ENCODE assay signal across 8 cellular contexts in the genomic region with DNA sequence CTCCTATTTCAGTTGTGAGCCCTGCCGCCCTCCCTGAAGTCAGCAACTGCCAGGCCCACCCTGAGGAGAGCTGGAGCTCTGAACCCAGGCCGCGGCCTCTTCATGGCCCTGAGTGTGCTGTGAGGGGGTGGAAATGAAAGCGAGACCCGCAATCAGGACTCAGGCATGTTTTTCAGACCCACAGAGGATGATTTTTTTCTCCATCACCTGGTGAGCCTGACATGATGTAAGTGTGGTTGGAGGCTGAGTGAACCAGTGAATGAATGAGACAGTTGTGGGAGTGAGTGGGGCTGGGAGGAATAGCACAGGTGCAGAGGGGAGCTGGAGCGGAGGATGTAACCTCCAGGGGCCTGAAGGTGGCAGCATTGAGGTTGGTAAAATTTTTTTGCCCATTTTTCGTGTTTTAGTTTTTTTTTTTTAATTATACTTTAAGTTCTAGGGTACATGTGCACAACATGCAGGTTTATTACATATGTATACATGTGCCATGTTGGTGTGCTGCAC. TPM values are rescaled to one million over a fixed set of nuclear protein-coding genes. Genes with fewer than 3 reads are reported as not detected.
DNase-seq lines count a peak whose midpoint lies in the region; ATAC-seq and TF ChIP-seq lines count a peak whose summit lies in the region.

No MANE protein-coding gene starts in this region.

- H3K27ac ChIP-seq in body of pancreas = no peak overlapping the region

- H3K9me3 ChIP-seq in body of pancreas = no peaks in the 10 kb centered on the region

- peaks cover 9% of the 10 kb centered on the region for H3K4me1 Mint-ChIP-seq in neural crest cell

- no peaks in the 10 kb centered on the region for H3K9me3 Mint-ChIP-seq in neural crest cell

- 65 to 77% methylated on average over 6 to 7 of the region's 7 CpGs for WGBS in body of pancreas, 2 donors

- no peak for TF ChIP-seq POLR2A in body of pancreas (IDR thresholded peaks at IDR 0.05)

- TF ChIP-seq CTCF in GM12872 (IDR thresholded peaks at IDR 0.05; ENCODE audit: insufficient read depth, low read depth, low read length) (peak; percentile 54; the same call in 2 of the 3 replicates), body of pancreas (IDR thresholded peaks at IDR 0.05) (peak in 6 of 7 experiments; percentile 19 to 49 (median 29)), neural crest cell (conservative IDR thresholded peaks at IDR 0.05) (peak; percentile 66)

- H3K36me3 ChIP-seq in body of pancreas (replicated peaks in 1 of 2; ENCODE audit: insufficient read depth in 1 of 2, low read depth in 2 of 2) = no peaks in the 10 kb centered on the region

- no peak overlapping the region for H3K4me3 ChIP-seq in body of pancreas

- intact Hi-C loops in body of pancreas (cut with DNase I) = no loop called here

- no peak for ATAC-seq in body of pancreas
- ATAC-seq in HG02610 (IDR thresholded peaks at IDR 0.05; ENCODE audit: unreplicated experiment) = no peak

- H3K27me3 Mint-ChIP-seq in neural crest cell (ENCODE audit: low read depth) = peaks cover 51% of the 10 kb centered on the region

- peak overlapping the region; percentile 59 for H3K4me3 Mint-ChIP-seq in neural crest cell

- H3K27me3 ChIP-seq in body of pancreas = peaks cover 0 to under 1% of the 10 kb centered on the region in 2 donors

- peaks cover 2% of the 10 kb centered on the region for H3K36me3 Mint-ChIP-seq in neural crest cell (ENCODE audit: low read depth)

- no peak overlapping the region for H3K27ac Mint-ChIP-seq in neural crest cell (ENCODE audit: unreplicated experiment)

- peak; percentile 28 for DNase-seq in A172 (ENCODE audit: low spot score)
- DNase-seq in NCI-H748 treated with DMSO at 0.1 percent for 48 hours (lab: John Stamatoyannopoulos, UW) = peak; percentile 14
- no peak for DNase-seq in body of pancreas
- no peak for DNase-seq in neural crest cell (ENCODE audit: low read depth, low spot score)
- DNase-seq in COR-L47 (lab: John Stamatoyannopoulos, UW) = no peak
- no peak for DNase-seq in COLO829 (ENCODE audit: low spot score)

- peaks cover 13% of the 10 kb centered on the region for H3K4me1 ChIP-seq in body of pancreas

RNA-seq across cellular contexts. Expression of a gene that starts 18.3 kb away (rescaled TPM):
- total RNA-seq in A172 (2014; rRNA removed; shearing (Covaris generic)) = 0.69 TPM in 1 of 2 replicates, not detected in the other
- not detected for total RNA-seq in body of pancreas
- total RNA-seq in neural crest cell = not detected in 2 replicates

RNA-seq across cellular contexts. Expression of a gene that starts 43.3 kb away (rescaled TPM):
- 0.07 and 0.38 TPM in 2 replicates for total RNA-seq in A172 (2014; rRNA removed; shearing (Covaris generic))
- not detected for total RNA-seq in body of pancreas
- 2.3 and 2.5 TPM in 2 replicates for total RNA-seq in neural crest cell

Comparison
In these comparisons a context has a peak if more than half of its experiments do, and no peak if none do; other contexts are left out.
1. DNase-seq: peak in A172 (single experiment) and NCI-H748 treated with DMSO at 0.1 percent for 48 hours (single experiment); none in body of pancreas (0 of 4), neural crest cell (single experiment), COR-L47 (single experiment) and COLO829 (single experiment).
2. Peak in every context shown above with its lines, with median percentiles within 50 percentile points of each other: CTCF ChIP-seq.